ENCODE assay signal across 8 cellular contexts in genomic region chr21:33308586-33309490, GRCh38. TPM values are rescaled to one million over a fixed set of nuclear protein-coding genes. Genes with fewer than 3 reads are reported as not detected.
DNase-seq lines count a peak whose midpoint lies in the region; ATAC-seq and TF ChIP-seq lines count a peak whose summit lies in the region.

No MANE protein-coding gene starts in this region.

- H3K4me1 Mint-ChIP-seq in CD4-positive, alpha-beta memory T cell: peaks cover 9 to 38% (median 22%) of the 10 kb centered on the region in 4 donors
- H3K4me1 Mint-ChIP-seq in nephron progenitor cell: no peaks in the 10 kb centered on the region

- ATAC-seq in GM19025 (IDR thresholded peaks at IDR 0.05; ENCODE audit: low read depth, unreplicated experiment) (peak; percentile 72), HG03103 (IDR thresholded peaks at IDR 0.05; ENCODE audit: low read depth, unreplicated experiment) (peak; percentile 74), foreskin keratinocyte (no peak)

- CTCF ChIA-PET in CD4-positive, alpha-beta memory T cell (lab: Charles Lee; ENCODE audit: partially characterized antibody): interaction anchor here (0.7 to 1.7 kb wide), 6 partner anchors 9 to 112 kb away, joined by 3 to 13 read pairs (median 4); partner anchors contain the start of gene IL10RB

- no peak overlapping the region for H3K27ac ChIP-seq in CD4-positive, alpha-beta memory T cell (ENCODE audit: low read depth, low read length)
- H3K27ac ChIP-seq in foreskin keratinocyte: no peak overlapping the region

- peak in 4 of 5 donors; percentile 36 to 49 (median 44) for DNase-seq in CD4-positive, alpha-beta memory T cell
- peak; percentile 95 for DNase-seq in NCI-H510A treated with DMSO at 0.1 percent for 48 hours (lab: John Stamatoyannopoulos, UW)
- DNase-seq in foreskin keratinocyte: no peak
- DNase-seq in cerebellar nuclear complex (lab: John Stamatoyannopoulos, UW): no peak
- DNase-seq in cerebellum (ENCODE audit: low spot score): no peak
- no peak for DNase-seq in nephron progenitor cell

- H3K9me3 Mint-ChIP-seq in CD4-positive, alpha-beta memory T cell: peaks cover 0 to 6% (median under 1%) of the 10 kb centered on the region in 8 donors
- H3K9me3 Mint-ChIP-seq in nephron progenitor cell: peaks cover 12% of the 10 kb centered on the region

- H3K27me3 Mint-ChIP-seq in CD4-positive, alpha-beta memory T cell: no peaks in the 10 kb centered on the region
- peaks cover 8% of the 10 kb centered on the region for H3K27me3 Mint-ChIP-seq in nephron progenitor cell (ENCODE audit: low read depth, poor library complexity)

- TF ChIP-seq CTCF in foreskin keratinocyte (conservative IDR thresholded peaks at IDR 0.05) (peak; percentile 17), nephron progenitor cell (IDR thresholded peaks at IDR 0.05) (no peak)

- peaks cover 12% of the 10 kb centered on the region for H3K4me1 ChIP-seq in CD4-positive, alpha-beta memory T cell (ENCODE audit: insufficient read depth, low read length)
- H3K4me1 ChIP-seq in foreskin keratinocyte: no peaks in the 10 kb centered on the region

- H3K36me3 ChIP-seq in CD4-positive, alpha-beta memory T cell (ENCODE audit: insufficient read depth, low read length): no peaks in the 10 kb centered on the region

- H3K27ac Mint-ChIP-seq in CD4-positive, alpha-beta memory T cell: peak overlapping the region in 4 of 7 donors; percentile 0 to 17 (median 4)
- no peak overlapping the region for H3K27ac Mint-ChIP-seq in nephron progenitor cell

- H3K36me3 Mint-ChIP-seq in CD4-positive, alpha-beta memory T cell: peaks cover 0 to 4% of the 10 kb centered on the region in 2 donors
- H3K36me3 Mint-ChIP-seq in nephron progenitor cell (ENCODE audit: low read depth): no peaks in the 10 kb centered on the region

- H3K9me3 ChIP-seq in CD4-positive, alpha-beta memory T cell (ENCODE audit: control insufficient read depth in 1 of 2, low read length in 2 of 2): no peaks in the 10 kb centered on the region

- H3K4me3 Mint-ChIP-seq in CD4-positive, alpha-beta memory T cell: peak overlapping the region in 2 of 8 donors; percentile 19 to 40
- H3K4me3 Mint-ChIP-seq in nephron progenitor cell: no peak overlapping the region

- intact Hi-C loops in CD4-positive, alpha-beta memory T cell (cut with micrococcal nuclease): loop anchor here (1.0 kb wide), 1 partner anchor 109 kb away; no protein-coding TSS in a partner anchor

- POLR2A ChIA-PET in CD4-positive, alpha-beta memory T cell (lab: Charles Lee; ENCODE audit: partially characterized antibody): interaction anchor here (1.0 to 2.3 kb wide), 6 partner anchors 9 to 62 kb away, joined by 3 to 18 read pairs (median 5); partner anchors contain the start of gene IFNAR1

- H3K4me3 ChIP-seq in CD4-positive, alpha-beta memory T cell (ENCODE audit: low read length in 2 of 2): no peak overlapping the region

- no peaks in the 10 kb centered on the region for H3K27me3 ChIP-seq in CD4-positive, alpha-beta memory T cell (ENCODE audit: insufficient read depth, low read length)
- no peaks in the 10 kb centered on the region for H3K27me3 ChIP-seq in foreskin keratinocyte

RNA-seq across cellular contexts. Expression of gene IFNAR1, which starts 15.9 kb away (rescaled TPM):
- total RNA-seq in CD4-positive, alpha-beta memory T cell: 10 to 100 TPM; 60.1 to 62.5 TPM
- polyA plus RNA-seq in CD4-positive, alpha-beta memory T cell: 10 to 100 TPM; 52.5 to 64.4 TPM
- total RNA-seq in foreskin keratinocyte: 17.8 and 18.6 TPM in 2 replicates
- 8.3 and 8.4 TPM in 2 replicates for polyA plus RNA-seq in foreskin keratinocyte
- total RNA-seq in cerebellum: 41.1 TPM

RNA-seq across cellular contexts. Expression of gene IL10RB, which starts 42.7 kb away (rescaled TPM):
- total RNA-seq in CD4-positive, alpha-beta memory T cell: 10 to 100 TPM; 30.6 to 36.4 TPM
- polyA plus RNA-seq in CD4-positive, alpha-beta memory T cell: 10 to 100 TPM; 53.3 to 61.8 TPM
- 26.0 and 26.6 TPM in 2 replicates for total RNA-seq in foreskin keratinocyte
- polyA plus RNA-seq in foreskin keratinocyte: 20.8 and 23.3 TPM in 2 replicates
- total RNA-seq in cerebellum: 9.9 TPM

Comparison
In these comparisons a context has a peak if more than half of its experiments do, and no peak if none do; other contexts are left out.
1. DNase-seq: peak in CD4-positive, alpha-beta memory T cell (4 of 5) and NCI-H510A treated with DMSO at 0.1 percent for 48 hours (single experiment); none in foreskin keratinocyte (0 of 2), cerebellar nuclear complex (0 of 2), cerebellum (single experiment) and nephron progenitor cell (single experiment).